Comparison of ENCODE assay signal across 28 cellular contexts in the genomic region with DNA sequence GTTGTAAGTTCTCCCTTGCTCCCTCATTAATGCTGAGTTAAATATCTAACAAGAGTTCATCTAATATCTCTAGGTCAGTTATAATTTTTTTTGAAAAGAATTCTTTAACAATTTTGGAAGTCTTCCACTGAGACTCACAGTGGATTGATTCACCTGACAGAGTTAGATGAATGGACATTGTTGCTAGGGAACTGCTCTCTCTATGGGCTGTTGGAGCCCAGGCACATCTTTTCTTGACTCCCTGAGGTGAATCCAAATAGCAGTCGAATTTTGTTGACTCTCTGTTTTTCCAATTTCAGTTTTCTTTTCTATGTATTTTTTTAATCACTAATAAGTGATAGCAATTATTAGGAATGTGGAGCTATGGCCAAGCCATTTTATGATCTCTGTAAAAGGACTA.
"Had no signal": no experiment of that assay in that cellular context is flagged by ENCODE, and none has a peak within 500 bp of the region (broad histone marks: within the 10 kb centered on the region; RNA-seq: fewer than 3 reads in every experiment).

No MANE protein-coding gene starts in this region.

- H3K27me3 Mint-ChIP-seq: natural killer cell treated with Interleukin-12 subunit alpha and Interleukin-12 subunit beta and Interleukin-15 and Interleukin-18, amount 100 ng/mL, for 72 hours; progenitor cell of endocrine pancreas; stimulated activated naive B cell treated with anti-CD40 and anti-IgM and Interleukin-4, amounts not matched to agents 10 μg/mL and 1 μg/mL and 100 μg/mL, for 72 hours; stimulated activated naive CD8-positive, alpha-beta T cell treated with anti-CD3 and anti-CD28 coated beads, Interleukin-15, Interleukin-2, amounts not matched to agents 100 ng/mL and 50 ng/mL, for 24 hours had no signal

- H2AFZ ChIP-seq: parathyroid adenoma had no signal

- H3K4me1 ChIP-seq: parathyroid adenoma, psoas muscle, right lobe of liver, sigmoid colon, stomach, thyroid gland, tibial nerve, upper lobe of left lung, vagina had no signal

- DNase-seq: nephron progenitor cell; occipital lobe; ovary; posterior cingulate gyrus; psoas muscle; right cardiac atrium; right lobe of liver; sigmoid colon; small intestine; stimulated activated CD4-positive, alpha-beta T cell treated with anti-CD3 and anti-CD28 coated beads, Interleukin-15, amount 100 ng/mL, for 24 hours; stimulated activated CD4-positive, alpha-beta T cell treated with anti-CD3 and anti-CD28 coated beads, Interleukin-2, amount 100 ng/mL, for 24 hours; stimulated activated CD4-positive, alpha-beta T cell treated with anti-CD3 and anti-CD28 coated beads, Interleukin-2, amount 100 ng/mL, for 48 hours; stimulated activated CD4-positive, alpha-beta T cell treated with anti-CD3 and anti-CD28 coated beads, Interleukin-4, amount 100 ng/mL, for 24 hours; stimulated activated naive B cell treated with anti-CD40 and anti-IgM and Interleukin-4, amounts not matched to agents 10 μg/mL and 1 μg/mL and 100 μg/mL, for 72 hours; stimulated activated naive CD4-positive, alpha-beta T cell treated with Interleukin-2 at 50 U/mL for 16 hours; stomach; thyroid gland; trophoblast cell; upper lobe of left lung had no signal

- H3K36me3 ChIP-seq: ovary, right lobe of liver, sigmoid colon, stomach, thoracic aorta, thyroid gland, tibial nerve, upper lobe of left lung, vagina had no signal

- ATAC-seq: natural killer cell treated with Interleukin-12 subunit alpha and Interleukin-12 subunit beta and Interleukin-15 and Interleukin-18, amount 100 ng/mL, for 72 hours; psoas muscle; right cardiac atrium; right lobe of liver; stimulated activated effector memory CD8-positive, alpha-beta T cell treated with anti-CD3 and anti-CD28 coated beads, Interleukin-12 subunit alpha, Interleukin-12 subunit beta, amount 100 ng/mL, for 72 hours; stimulated activated naive B cell treated with anti-CD40 and anti-IgM and Interleukin-4, amounts not matched to agents 10 μg/mL and 1 μg/mL and 100 μg/mL, for 72 hours had no signal

- H3K27me3 ChIP-seq: ovary, right lobe of liver, sigmoid colon, stomach, thyroid gland, tibial nerve, upper lobe of left lung, vagina had no signal

- H3K4me3 Mint-ChIP-seq: natural killer cell treated with Interleukin-12 subunit alpha and Interleukin-12 subunit beta and Interleukin-15 and Interleukin-18, amount 100 ng/mL, for 72 hours; nephron progenitor cell; neural crest cell; stimulated activated effector memory CD8-positive, alpha-beta T cell treated with anti-CD3 and anti-CD28 coated beads, Interleukin-12 subunit alpha, Interleukin-12 subunit beta, amount 100 ng/mL, for 72 hours; stimulated activated naive B cell treated with anti-CD40 and anti-IgM and Interleukin-4, amounts not matched to agents 10 μg/mL and 1 μg/mL and 100 μg/mL, for 72 hours; stimulated activated naive CD8-positive, alpha-beta T cell treated with anti-CD3 and anti-CD28 coated beads, Interleukin-15, Interleukin-2, amounts not matched to agents 100 ng/mL and 50 ng/mL, for 24 hours had no signal

- H3K4me1 Mint-ChIP-seq: neural crest cell; stimulated activated effector memory CD8-positive, alpha-beta T cell treated with anti-CD3 and anti-CD28 coated beads, Interleukin-12 subunit alpha, Interleukin-12 subunit beta, amount 100 ng/mL, for 72 hours; stimulated activated naive B cell treated with anti-CD40 and anti-IgM and Interleukin-4, amounts not matched to agents 10 μg/mL and 1 μg/mL and 100 μg/mL, for 72 hours had no signal

- H3K79me2 ChIP-seq: parathyroid adenoma had no signal

- H3K9me3 Mint-ChIP-seq: nephron progenitor cell had no signal

- H3K4me3 ChIP-seq: ovary, psoas muscle, right lobe of liver, sigmoid colon, stomach, thoracic aorta, thyroid gland, tibial nerve, upper lobe of left lung, vagina had no signal

- H3K27ac Mint-ChIP-seq: natural killer cell treated with Interleukin-12 subunit alpha and Interleukin-12 subunit beta and Interleukin-15 and Interleukin-18, amount 100 ng/mL, for 72 hours; nephron progenitor cell; progenitor cell of endocrine pancreas; stimulated activated effector memory CD8-positive, alpha-beta T cell treated with anti-CD3 and anti-CD28 coated beads, Interleukin-12 subunit alpha, Interleukin-12 subunit beta, amount 100 ng/mL, for 72 hours; stimulated activated naive B cell treated with anti-CD40 and anti-IgM and Interleukin-4, amounts not matched to agents 10 μg/mL and 1 μg/mL and 100 μg/mL, for 72 hours; stimulated activated naive CD8-positive, alpha-beta T cell treated with anti-CD3 and anti-CD28 coated beads, Interleukin-15, Interleukin-2, amounts not matched to agents 100 ng/mL and 50 ng/mL, for 24 hours had no signal

- H3K36me3 Mint-ChIP-seq: stimulated activated effector memory CD8-positive, alpha-beta T cell treated with anti-CD3 and anti-CD28 coated beads, Interleukin-12 subunit alpha, Interleukin-12 subunit beta, amount 100 ng/mL, for 72 hours; stimulated activated naive B cell treated with anti-CD40 and anti-IgM and Interleukin-4, amounts not matched to agents 10 μg/mL and 1 μg/mL and 100 μg/mL, for 72 hours had no signal

- H3K27ac ChIP-seq: ovary, parathyroid adenoma, psoas muscle, right lobe of liver, sigmoid colon, stomach, thoracic aorta, thyroid gland, tibial nerve, upper lobe of left lung, vagina had no signal
